ENCODE assay signal across 2 cellular contexts in genomic region chr22:33386270-33386669, GRCh38.
TF ChIP-seq lines count a peak whose summit lies in the region.

No MANE protein-coding gene starts in this region.

TF ChIP-seq in HEK293, 187 proteins besides CTCF, POLR2A, EP300 and RAD21:
- TF ChIP-seq ZNF112 (tag by site-specific recombination; IDR thresholded peaks at IDR 0.05) (peak; percentile 51; the same call in 1 of the 2 replicates), ZNF792 (tag by site-specific recombination; IDR thresholded peaks at IDR 0.05) (no peak)

TF ChIP-seq in GM12878, 131 proteins besides CTCF, POLR2A, EP300 and RAD21:
- TF ChIP-seq YBX1 (IDR thresholded peaks at IDR 0.05) (no peak), USF2 (IDR thresholded peaks at IDR 0.05; ENCODE audit: borderline replicate concordance, low read depth, low read length) (no peak), E2F4 (IDR thresholded peaks at IDR 0.05; ENCODE audit: low read depth, low read length) (no peak), BRCA1 (IDR thresholded peaks at IDR 0.05; ENCODE audit: low read depth, low read length) (no peak), RELA (IDR thresholded peaks at IDR 0.05; ENCODE audit: borderline replicate concordance, partially characterized antibody) (no peak), IRF3 (IDR thresholded peaks at IDR 0.05) (no peak), RAD51 (IDR thresholded peaks at IDR 0.05) (no peak), NR2C2 (IDR thresholded peaks at IDR 0.05; ENCODE audit: borderline replicate concordance, control insufficient read depth, insufficient read length, low read depth) (no peak), NKRF (conservative IDR thresholded peaks at IDR 0.05) (no peak), SP1 (IDR thresholded peaks at IDR 0.05; ENCODE audit: low read depth, low read length) (no peak), RFX5 (IDR thresholded peaks at IDR 0.05; ENCODE audit: low read depth, low read length) (no peak), STAT1 (conservative IDR thresholded peaks at IDR 0.05) (no peak), BCL11A (IDR thresholded peaks at IDR 0.05; ENCODE audit: low read depth, low read length) (no peak)
